Comparison of ENCODE assay signal across 32 cellular contexts in the genomic region with DNA sequence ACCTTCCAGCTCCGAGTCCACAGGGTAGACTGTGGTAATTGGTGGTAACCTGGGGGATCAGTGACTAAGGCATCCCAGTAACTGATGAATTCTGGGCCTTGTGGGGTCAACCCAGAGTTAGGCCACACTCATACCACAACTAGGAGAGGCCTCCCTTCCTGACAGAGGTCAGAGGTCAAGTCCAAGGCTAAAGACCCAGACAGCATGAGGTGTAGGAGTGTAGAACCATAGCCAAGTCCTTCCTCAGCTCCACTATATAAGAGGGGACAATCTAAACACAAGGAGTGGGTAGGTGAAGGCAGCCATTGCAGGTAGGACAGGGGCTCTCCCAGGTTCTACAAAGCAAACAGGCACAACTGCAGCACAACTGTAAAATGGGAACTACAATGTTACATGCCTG. TPM values are rescaled to one million over a fixed set of nuclear protein-coding genes. Genes with fewer than 3 reads are reported as not detected.
A peak's percentile ranks its signal among the peaks of the same experiment; 100 is the strongest.
DNase-seq lines count a peak whose midpoint lies in the region; ATAC-seq, FAIRE-seq and TF ChIP-seq lines count a peak whose summit lies in the region.
"Had no signal": no experiment of that assay in that cellular context is flagged by ENCODE, and none has a peak within 500 bp of the region (broad histone marks: within the 10 kb centered on the region; RNA-seq: fewer than 3 reads in every experiment).

No MANE protein-coding gene starts in this region.

- no peak overlapping the region for H2AFZ ChIP-seq in GM12878 (ENCODE audit: control insufficient read depth, low read depth, low read length)
- H2AFZ ChIP-seq: neural progenitor cell had no signal

- no peak overlapping the region for H3K9ac ChIP-seq in GM12878 (ENCODE audit: control insufficient read depth, insufficient read depth, low read length)
- H3K9ac ChIP-seq: neural progenitor cell had no signal

- no peaks in the 10 kb centered on the region for H3K9me3 ChIP-seq in GM12878 (replicated peaks; ENCODE audit: control insufficient read depth, insufficient read depth, low read length)
- H3K9me3 ChIP-seq: ascending aorta, HAP-1, left lung, prostate gland, right lobe of liver had no signal

- H3K79me2 ChIP-seq in GM12878 (ENCODE audit: control insufficient read depth, insufficient read depth, low read length): peaks cover 82% of the 10 kb centered on the region

- no peaks in the 10 kb centered on the region for H3K27me3 ChIP-seq in GM12878 (replicated peaks in 1 of 2; ENCODE audit: control insufficient read depth in 2 of 2, insufficient read depth in 2 of 2, low read length in 1 of 2)
- H3K27me3 ChIP-seq: ascending aorta, cardiac muscle cell, left lung, neural progenitor cell, right lobe of liver had no signal

- no peak for FAIRE-seq in GM12878 (lab: Jason Lieb, UNC)
- FAIRE-seq: GM12891 had no signal

- H3K4me1 ChIP-seq in GM12878 (ENCODE audit: control insufficient read depth, insufficient read depth, low read length): peaks cover 29% of the 10 kb centered on the region

- no peak overlapping the region for H3K27ac ChIP-seq in GM12878 (ENCODE audit: control insufficient read depth, insufficient read depth)
- H3K27ac ChIP-seq: ascending aorta, neural progenitor cell had no signal

- H3K36me3 ChIP-seq in GM12878 (ENCODE audit: control insufficient read depth in 2 of 2, insufficient read depth in 2 of 2, low read length in 1 of 2): peaks cover 3 to 6% of the 10 kb centered on the region in 2 experiments; a peak in 3 of 4 replicates
- H3K36me3 ChIP-seq: ascending aorta, cardiac muscle cell, neural progenitor cell, prostate gland, right lobe of liver had no signal

- H3K27ac Mint-ChIP-seq in activated T-cell treated with anti-CD3 and anti-CD28 coated beads, Interleukin-2, amount 50 U/mL, for 24 hours: peak overlapping the region; percentile 24
- peak overlapping the region; percentile 66 to 99 (median 98) for H3K27ac Mint-ChIP-seq in naive B cell
- H3K27ac Mint-ChIP-seq: activated CD4-positive, alpha-beta T cell treated with anti-CD3 and anti-CD28 coated beads, Interleukin-2, amount 10 ng/mL, durations not matched to agents 7 days and 5 days; neural progenitor cell; WTC11 had no signal

- POLR2A ChIA-PET in GM12878 (lab: Charles Lee): no interaction called here

- no peak for TF ChIP-seq EP300 in GM12878 (IDR thresholded peaks at IDR 0.05; ENCODE audit: borderline replicate concordance in 1 of 2, control insufficient read depth in 1 of 2, low read depth in 2 of 2, low read length in 2 of 2)

- peaks cover 69% of the 10 kb centered on the region for H3K4me1 Mint-ChIP-seq in activated T-cell treated with anti-CD3 and anti-CD28 coated beads, Interleukin-2, amount 50 U/mL, for 24 hours (ENCODE audit: low read depth)
- peaks cover 59% of the 10 kb centered on the region for H3K4me1 Mint-ChIP-seq in activated T-cell treated with anti-CD3 and anti-CD28 coated beads, Interleukin-2, amount 50 U/mL, for 4 hours (ENCODE audit: low read depth)
- H3K4me1 Mint-ChIP-seq in naive B cell: peaks cover 80 to 95% (median 94%) of the 10 kb centered on the region in 3 donors

- in situ Hi-C loops in GM12878 (cut with MboI): no loop called here

- no peak for DNase-seq in activated T-cell treated with anti-CD3 and anti-CD28 coated beads, Interleukin-2, amount 50 U/mL, for 24 hours
- DNase-seq in activated T-cell treated with anti-CD3 and anti-CD28 coated beads, Interleukin-2, amount 50 U/mL, for 4 hours: no peak
- DNase-seq in GM12878 (ENCODE audit: low read depth, low spot score) (no peak), naive B cell (no peak), NCI-H2171 (lab: John Stamatoyannopoulos, UW) (no peak), NCI-H748 treated with DMSO at 0.1 percent for 48 hours (lab: John Stamatoyannopoulos, UW) (no peak)
- no peak for DNase-seq in activated CD4-positive, alpha-beta T cell treated with anti-CD3 and anti-CD28 coated beads, Interleukin-2, amount 50 U/mL, for 4 hours
- DNase-seq: activated CD4-positive, alpha-beta T cell treated with anti-CD3 and anti-CD28 coated beads, Interleukin-2, amount 10 ng/mL, durations not matched to agents 7 days and 5 days; activated T-cell treated with anti-CD3 and anti-CD28 coated beads, Interleukin-2, amount 50 U/mL, for 1 hour; effector memory CD8-positive, alpha-beta T cell; left lung; mesendoderm; NCI-H2107; NCI-H446 treated with DMSO at 0.1 percent for 48 hours; NCI-H82; stimulated activated CD4-positive, alpha-beta T cell treated with anti-CD3 and anti-CD28 coated beads, Interleukin-4, amount 100 ng/mL, for 24 hours; SW 1271; T-helper 9 cell; trophoblast cell had no signal

- H3K36me3 Mint-ChIP-seq in activated T-cell treated with anti-CD3 and anti-CD28 coated beads, Interleukin-2, amount 50 U/mL, for 24 hours (ENCODE audit: low read depth): peaks cover 80% of the 10 kb centered on the region
- peaks cover 12% of the 10 kb centered on the region for H3K36me3 Mint-ChIP-seq in activated T-cell treated with anti-CD3 and anti-CD28 coated beads, Interleukin-2, amount 50 U/mL, for 4 hours (ENCODE audit: insufficient read depth)
- H3K36me3 Mint-ChIP-seq in naive B cell: peaks cover 7 to 25% of the 10 kb centered on the region in 2 donors
- H3K36me3 Mint-ChIP-seq: WTC11 had no signal

- CTCF ChIA-PET in GM12878 (lab: Yijun Ruan, JAX): no interaction called here

- no peak overlapping the region for H3K4me2 ChIP-seq in GM12878 (ENCODE audit: control insufficient read depth, insufficient read depth)
- H3K4me2 ChIP-seq: neural progenitor cell had no signal

- no peak for ATAC-seq in activated T-cell treated with anti-CD3 and anti-CD28 coated beads, Interleukin-2, amount 50 U/mL, for 4 hours
- no peak for ATAC-seq in GM12878
- ATAC-seq in naive B cell (ENCODE audit: low read depth in 2 of 2): no peak
- no peak for ATAC-seq in GM19397 (IDR thresholded peaks at IDR 0.05; ENCODE audit: unreplicated experiment)
- ATAC-seq: effector memory CD8-positive, alpha-beta T cell; left lung; right lobe of liver; WTC11 had no signal

- H4K20me1 ChIP-seq in GM12878 (ENCODE audit: control insufficient read depth, insufficient read depth): no peaks in the 10 kb centered on the region; the same call in none of the 2 replicates

- no peaks in the 10 kb centered on the region for H3K9me3 Mint-ChIP-seq in activated T-cell treated with anti-CD3 and anti-CD28 coated beads, Interleukin-2, amount 50 U/mL, for 24 hours
- H3K9me3 Mint-ChIP-seq in activated T-cell treated with anti-CD3 and anti-CD28 coated beads, Interleukin-2, amount 50 U/mL, for 4 hours: no peaks in the 10 kb centered on the region
- H3K9me3 Mint-ChIP-seq in naive B cell: no peaks in the 10 kb centered on the region
- H3K9me3 Mint-ChIP-seq: activated CD4-positive, alpha-beta T cell treated with anti-CD3 and anti-CD28 coated beads, Interleukin-2, amount 10 ng/mL, durations not matched to agents 7 days and 5 days; effector memory CD8-positive, alpha-beta T cell; neural progenitor cell; WTC11 had no signal

- TF ChIP-seq CTCF in GM12878 (IDR thresholded peaks at IDR 0.05 in 2 of 3, conservative IDR thresholded peaks at IDR 0.05 in 1 of 3; ENCODE audit: control insufficient read depth in 2 of 3, extremely low read depth in 1 of 3, insufficient read depth in 1 of 3, low read depth in 3 of 3, low read length in 3 of 3): no peak

- WGBS in GM12878 (ENCODE audit: insufficient coverage, insufficient replicate concordance, low lambda C conversion rate, missing lambda C conversion rate): 36% methylated on average over 1 of the region's 1 CpG

- SMC1A ChIA-PET in GM12878 (lab: Charles Lee; ENCODE audit: uncharacterized antibody, unreplicated experiment): no interaction called here

- TF ChIP-seq RAD21 in GM12878 (IDR thresholded peaks at IDR 0.05; ENCODE audit: insufficient read depth, low read depth, low read length): no peak

- H3K4me3 Mint-ChIP-seq in activated T-cell treated with anti-CD3 and anti-CD28 coated beads, Interleukin-2, amount 50 U/mL, for 24 hours: no peak overlapping the region
- H3K4me3 Mint-ChIP-seq in activated T-cell treated with anti-CD3 and anti-CD28 coated beads, Interleukin-2, amount 50 U/mL, for 4 hours: no peak overlapping the region
- H3K4me3 Mint-ChIP-seq in naive B cell: peak overlapping the region in 7 of 8 donors; percentile 43 to 96 (median 67)
- H3K4me3 Mint-ChIP-seq: activated CD4-positive, alpha-beta T cell treated with anti-CD3 and anti-CD28 coated beads, Interleukin-2, amount 10 ng/mL, durations not matched to agents 7 days and 5 days; effector memory CD8-positive, alpha-beta T cell; neural progenitor cell; WTC11 had no signal

- H3K4me3 ChIP-seq in GM12878: no peak overlapping the region
- H3K4me3 ChIP-seq: ascending aorta, cardiac muscle cell, coronary artery, HAP-1, left lung, neural progenitor cell, prostate gland, right lobe of liver had no signal

- no TSS peak for BruUV-seq in GM12878 (replicated peaks; lab: Mats Ljungman, UMichigan)

- no peaks in the 10 kb centered on the region for H3K27me3 Mint-ChIP-seq in activated T-cell treated with anti-CD3 and anti-CD28 coated beads, Interleukin-2, amount 50 U/mL, for 24 hours
- H3K27me3 Mint-ChIP-seq in activated T-cell treated with anti-CD3 and anti-CD28 coated beads, Interleukin-2, amount 50 U/mL, for 4 hours (ENCODE audit: low read depth): no peaks in the 10 kb centered on the region
- H3K27me3 Mint-ChIP-seq in naive B cell: no peaks in the 10 kb centered on the region
- H3K27me3 Mint-ChIP-seq: activated CD4-positive, alpha-beta T cell treated with anti-CD3 and anti-CD28 coated beads, Interleukin-2, amount 10 ng/mL, durations not matched to agents 7 days and 5 days; effector memory CD8-positive, alpha-beta T cell had no signal

- RAD21 ChIA-PET in GM12878 (lab: Charles Lee; ENCODE audit: unreplicated experiment): interaction anchor here (0.8 kb wide), 1 partner anchor 9 kb away, joined by 5 read pairs; no protein-coding TSS in a partner anchor

- intact Hi-C loops in GM12878 (cut with micrococcal nuclease; ENCODE audit: unreplicated experiment): no loop called here

- no peak for TF ChIP-seq POLR2A in GM12878 (IDR thresholded peaks at IDR 0.05; ENCODE audit: low read depth, low read length)

RNA-seq across cellular contexts. Expression of a gene that starts 4.6 kb away (rescaled TPM):
- 10 to 100 TPM; 87.0 to 92.2 (median 89.8) TPM for total RNA-seq in activated T-cell treated with anti-CD3 and anti-CD28 coated beads, Interleukin-2, amount 50 U/mL, for 4 hours
- 58.7 and 64.4 TPM in 2 replicates for total RNA-seq in GM12878 (2013; cell fraction: nucleolus; rRNA removed)
- 73.0 and 90.1 TPM in 2 replicates for total RNA-seq in GM12878 (2014; rRNA removed)
- total RNA-seq in GM12878 (2014; rRNA removed; fragmentation: Illumina TruSeq; extraction: Trizol): 30.0 and 36.1 TPM in 2 replicates
- 87.6 and 91.5 TPM in 2 replicates for total RNA-seq in GM12878 (2021)
- polyA plus RNA-seq in GM12878 (2011; ENCODE audit: low read depth): 19.8 TPM
- polyA plus RNA-seq in GM12878 (2011; rRNA removed): 32.2 and 59.4 TPM in 2 replicates
- 69.1 and 75.3 TPM in 2 replicates for polyA plus RNA-seq in GM12878 (2011; cell fraction: cytosol; rRNA removed)
- 110 and 152 TPM in 2 replicates for polyA plus RNA-seq in GM12878 (2011; cell fraction: nucleus; rRNA removed)
- polyA plus RNA-seq in GM12878 (2012): 35.8 and 37.7 TPM in 2 replicates
- 21.4 and 56.1 TPM in 2 replicates for polyA plus RNA-seq in GM12878 (2014; fragmentation: Illumina TruSeq; extraction: Trizol)
- 1 to 10 TPM; 2.1 to 5.0 TPM for polyA plus RNA-seq in GM12878 (2014; fragmentation: Nextera tagmentation; extraction: Ambion mirVana)
- polyA plus RNA-seq in GM12878 (2014; rRNA removed): 54.9 and 66.6 TPM in 2 replicates
- polyA plus RNA-seq in GM12878 (2016; fragmentation: Nextera tagmentation; extraction: Ambion mirVana): 10 to 100 TPM; 89.1 to 98.6 TPM
- 137 and 178 TPM in 2 replicates for polyA minus RNA-seq in GM12878 (2011; rRNA and poly(A)+ RNA removed)
- polyA minus RNA-seq in GM12878 (2011; cell fraction: cytosol; rRNA and poly(A)+ RNA removed): 57.7 and 67.1 TPM in 2 replicates
- 47.6 and 76.1 TPM in 2 replicates for polyA minus RNA-seq in GM12878 (2011; cell fraction: nucleus; rRNA and poly(A)+ RNA removed)
- 10 to 100 TPM; 27.4 to 72.0 (median 42.5) TPM for polyA plus RNA-seq in naive B cell (ENCODE audit: low read depth in 6 of 6)

RNA-seq across cellular contexts. Expression of a gene that starts 54.6 kb away (rescaled TPM):
- total RNA-seq in activated T-cell treated with anti-CD3 and anti-CD28 coated beads, Interleukin-2, amount 50 U/mL, for 4 hours: not detected
- total RNA-seq in GM12878 (2013; cell fraction: nucleolus; rRNA removed): not detected in 2 replicates
- not detected in 2 replicates for total RNA-seq in GM12878 (2014; rRNA removed)
- total RNA-seq in GM12878 (2014; rRNA removed; fragmentation: Illumina TruSeq; extraction: Trizol): not detected in 2 replicates
- not detected in 2 replicates for total RNA-seq in GM12878 (2021)
- not detected for polyA plus RNA-seq in GM12878 (2011; ENCODE audit: low read depth)
- not detected in 2 replicates for polyA plus RNA-seq in GM12878 (2011; rRNA removed)
- polyA plus RNA-seq in GM12878 (2011; cell fraction: cytosol; rRNA removed): not detected in 2 replicates
- not detected in 2 replicates for polyA plus RNA-seq in GM12878 (2011; cell fraction: nucleus; rRNA removed)
- polyA plus RNA-seq in GM12878 (2012): 0.09 TPM in 1 of 2 replicates, not detected in the other
- polyA plus RNA-seq in GM12878 (2014; fragmentation: Illumina TruSeq; extraction: Trizol): not detected in 2 replicates
- polyA plus RNA-seq in GM12878 (2014; fragmentation: Nextera tagmentation; extraction: Ambion mirVana): under 1 TPM in 1 of 2 experiments, not detected in 1; 0.13 TPM
- polyA plus RNA-seq in GM12878 (2014; rRNA removed): not detected in 2 replicates
- polyA plus RNA-seq in GM12878 (2016; fragmentation: Nextera tagmentation; extraction: Ambion mirVana): not detected
- polyA minus RNA-seq in GM12878 (2011; rRNA and poly(A)+ RNA removed): not detected in 2 replicates
- not detected in 2 replicates for polyA minus RNA-seq in GM12878 (2011; cell fraction: cytosol; rRNA and poly(A)+ RNA removed)
- not detected in 2 replicates for polyA minus RNA-seq in GM12878 (2011; cell fraction: nucleus; rRNA and poly(A)+ RNA removed)
- not detected for polyA plus RNA-seq in naive B cell (ENCODE audit: low read depth in 6 of 6)
- total RNA-seq: A172; activated CD4-positive, alpha-beta T cell treated with anti-CD3 and anti-CD28 coated beads, Interleukin-2, amount 10 ng/mL, durations not matched to agents 7 days and 5 days; ascending aorta; cardiac muscle cell; epithelial cell of proximal tubule; left lung; subcutaneous adipose tissue; WTC11 had no signal
- polyA plus RNA-seq: cardiac muscle cell had no signal

Comparison
In these comparisons a context has a peak if more than half of its experiments do, and no peak if none do; other contexts are left out.
1. H3K4me3 Mint-ChIP-seq: peak in naive B cell (7 of 8); none in activated T-cell treated with anti-CD3 and anti-CD28 coated beads, Interleukin-2, amount 50 U/mL, for 24 hours (single experiment) and activated T-cell treated with anti-CD3 and anti-CD28 coated beads, Interleukin-2, amount 50 U/mL, for 4 hours (single experiment).